Comparison of ENCODE assay signal across 8 cellular contexts in the genomic region with DNA sequence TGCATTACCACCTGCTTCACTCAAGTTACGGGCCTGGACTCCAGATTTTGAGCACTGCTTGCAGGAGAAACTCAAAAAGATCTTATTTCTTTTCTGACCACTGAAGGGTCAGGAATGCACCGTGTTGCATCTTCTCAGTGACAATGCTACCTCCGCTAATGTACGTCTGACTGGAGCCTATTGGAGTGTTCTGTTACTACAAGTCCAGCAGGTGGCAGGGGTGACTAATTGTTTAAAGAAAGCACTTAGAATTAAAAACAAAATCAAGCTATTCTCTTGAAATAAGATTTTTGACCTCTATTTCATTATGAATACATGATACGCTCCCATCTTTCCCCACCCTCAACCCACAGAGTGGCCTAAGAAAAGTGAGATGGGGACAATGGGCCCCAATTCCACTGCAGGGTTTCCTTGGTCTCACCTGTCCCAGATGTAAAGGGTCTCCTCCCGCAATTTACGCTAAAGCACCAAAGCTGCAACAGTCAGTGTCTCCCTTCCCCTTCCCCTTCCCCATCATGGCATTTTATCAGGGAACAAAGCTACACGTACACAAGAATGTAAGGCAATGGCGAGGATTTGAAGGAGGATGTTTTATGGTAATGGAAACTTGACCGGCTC. TPM values are rescaled to one million over a fixed set of nuclear protein-coding genes. Genes with fewer than 3 reads are reported as not detected.
DNase-seq lines count a peak whose midpoint lies in the region; ATAC-seq and TF ChIP-seq lines count a peak whose summit lies in the region.

No MANE protein-coding gene starts in this region.

- no peak overlapping the region for H2AFZ ChIP-seq in hepatocyte

- H3K4me3 ChIP-seq in WI38 (ENCODE audit: low read depth, low read length) = no peak overlapping the region
- H3K4me3 ChIP-seq in hepatocyte = no peak overlapping the region
- no peak overlapping the region for H3K4me3 ChIP-seq in upper lobe of right lung

- H3K4me1 ChIP-seq in hepatocyte (ENCODE audit: insufficient read depth) = peaks cover 7% of the 10 kb centered on the region
- no peaks in the 10 kb centered on the region for H3K4me1 ChIP-seq in upper lobe of right lung

- no peak overlapping the region for H3K4me2 ChIP-seq in hepatocyte

- DNase-seq in AG09319 (ENCODE audit: extremely low read depth, low read depth) (peak; percentile 35), NCI-H2107 treated with DMSO at 0.1 percent for 48 hours (lab: John Stamatoyannopoulos, UW; ENCODE audit: unreplicated experiment) (peak; percentile 88), hepatocyte (ENCODE audit: low spot score) (peak; percentile 79), upper lobe of right lung (no peak), globus pallidus (ENCODE audit: low spot score) (no peak)

- H4K20me1 ChIP-seq in hepatocyte (ENCODE audit: insufficient read depth, poor library complexity, severe bottlenecking) = no peaks in the 10 kb centered on the region

- H3K9me2 ChIP-seq in hepatocyte (replicated peaks; ENCODE audit: insufficient read depth) = no peaks in the 10 kb centered on the region

- peak; percentile 70 for ATAC-seq in GM18868 (IDR thresholded peaks at IDR 0.05; ENCODE audit: unreplicated experiment)
- ATAC-seq in upper lobe of right lung = peak; percentile 38
- no peak for ATAC-seq in HG02885 (IDR thresholded peaks at IDR 0.05; ENCODE audit: poor library complexity, unreplicated experiment)

- H3K36me3 ChIP-seq in hepatocyte (replicated peaks; ENCODE audit: insufficient read depth, low read depth) (no peaks in the 10 kb centered on the region), upper lobe of right lung (no peaks in the 10 kb centered on the region)

- intact Hi-C loops in upper lobe of right lung (cut with DNase I) = no loop called here

- 55% methylated on average over 10 of the region's 10 CpGs for WGBS in hepatocyte (ENCODE audit: low lambda C conversion rate, missing lambda C conversion rate)

- H3K9me3 ChIP-seq in hepatocyte (ENCODE audit: low read depth) = no peaks in the 10 kb centered on the region
- no peaks in the 10 kb centered on the region for H3K9me3 ChIP-seq in upper lobe of right lung

- H3K27ac ChIP-seq in hepatocyte (no peak overlapping the region), upper lobe of right lung (no peak overlapping the region)

- TF ChIP-seq CTCF in AG09319 (IDR thresholded peaks at IDR 0.05; ENCODE audit: low read depth, low read length) (peak; percentile 61), WI38 (IDR thresholded peaks at IDR 0.05; ENCODE audit: low read depth, low read length) (0 out of 2 replicates have a peak, but pooled peaks have one; percentile 44), hepatocyte (IDR thresholded peaks at IDR 0.05; ENCODE audit: poor library complexity) (peak; percentile 69), upper lobe of right lung (IDR thresholded peaks at IDR 0.05) (peak; percentile 26)

- no peaks in the 10 kb centered on the region for H3K79me2 ChIP-seq in hepatocyte

- no peaks in the 10 kb centered on the region for H3K27me3 ChIP-seq in hepatocyte
- H3K27me3 ChIP-seq in upper lobe of right lung = peaks cover 11% of the 10 kb centered on the region

RNA-seq across cellular contexts. Expression of gene TBPL2, which starts 2.2 kb away (rescaled TPM):
- 0.27 TPM in 1 of 2 replicates, not detected in the other for total RNA-seq in hepatocyte
- polyA plus RNA-seq in hepatocyte = 0.23 and 0.27 TPM in 2 replicates
- not detected for total RNA-seq in upper lobe of right lung

RNA-seq across cellular contexts. Expression of gene ATG14, which starts 26.5 kb away (rescaled TPM):
- 15.1 and 16.6 TPM in 2 replicates for total RNA-seq in hepatocyte
- 3.3 and 4.5 TPM in 2 replicates for polyA plus RNA-seq in hepatocyte
- total RNA-seq in upper lobe of right lung = 10.3 TPM

Comparison
In these comparisons a context has a peak if more than half of its experiments do, and no peak if none do; other contexts are left out.
1. DNase-seq: peak in AG09319 (single experiment), NCI-H2107 treated with DMSO at 0.1 percent for 48 hours (single experiment) and hepatocyte (single experiment); none in upper lobe of right lung (single experiment) and globus pallidus (single experiment).
2. Peak in every context shown above with its lines, with median percentiles within 50 percentile points of each other: CTCF ChIP-seq.